Comparison of ENCODE assay signal across 13 cellular contexts in the genomic region with DNA sequence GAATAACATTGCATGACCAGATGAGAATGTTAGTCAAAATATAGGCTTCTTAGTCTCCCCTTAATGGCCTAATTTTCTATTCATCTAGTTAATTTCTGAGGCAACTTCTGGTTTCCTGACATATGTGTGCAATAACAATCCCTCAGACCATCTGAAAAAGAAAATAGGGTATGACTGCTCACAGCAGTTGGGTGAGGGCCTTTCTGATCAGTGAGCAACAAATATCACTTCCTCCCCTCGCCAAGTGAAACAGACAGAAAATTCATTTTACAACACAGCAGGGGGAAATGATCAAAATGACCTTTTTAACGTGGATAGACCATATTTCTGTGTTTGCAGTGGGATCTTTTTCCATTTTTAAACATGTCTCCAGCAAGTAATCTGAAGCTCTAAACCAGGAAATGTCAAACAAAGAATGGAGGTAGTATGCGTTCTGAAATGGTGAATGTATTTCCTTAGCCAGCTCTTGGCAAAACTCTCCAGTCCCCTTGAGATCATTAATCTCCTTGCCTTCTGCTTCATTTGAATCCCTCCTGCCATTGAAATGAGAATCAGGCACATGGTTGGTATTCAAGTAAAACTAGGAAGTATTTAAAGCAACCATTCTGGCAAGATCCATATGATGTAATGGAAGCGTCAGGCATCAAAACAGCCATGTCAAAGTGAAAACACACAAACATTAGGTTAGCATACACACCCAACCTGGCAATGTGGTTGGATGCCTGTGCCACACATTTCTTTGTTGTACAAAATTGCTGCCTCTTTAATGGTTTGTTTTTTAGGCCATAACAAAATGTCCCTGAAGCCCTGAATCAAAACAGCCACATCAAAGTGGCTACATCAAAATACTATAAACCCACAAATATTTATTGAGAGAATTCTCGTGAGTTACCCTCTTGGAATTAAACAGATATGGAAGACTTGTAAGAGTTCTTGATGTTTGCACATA.
DNase-seq lines count a peak whose midpoint lies in the region; ATAC-seq and TF ChIP-seq lines count a peak whose summit lies in the region.
"Had no signal": no experiment of that assay in that cellular context is flagged by ENCODE, and none has a peak within 500 bp of the region (broad histone marks: within the 10 kb centered on the region; RNA-seq: fewer than 3 reads in every experiment).

No MANE protein-coding gene starts in this region.

- no peaks in the 10 kb centered on the region for H3K36me3 Mint-ChIP-seq in CD4-positive, alpha-beta memory T cell

- peaks cover 24% of the 10 kb centered on the region for H3K4me1 ChIP-seq in CD4-positive, alpha-beta memory T cell (ENCODE audit: insufficient read depth, low read length)
- H3K4me1 ChIP-seq in sigmoid colon, result no peaks in the 10 kb centered on the region

- no peaks in the 10 kb centered on the region for H3K36me3 ChIP-seq in CD4-positive, alpha-beta memory T cell (ENCODE audit: insufficient read depth, low read length)
- no peaks in the 10 kb centered on the region for H3K36me3 ChIP-seq in sigmoid colon
- H3K36me3 ChIP-seq: left ventricle myocardium inferior had no signal

- WGBS in sigmoid colon, 2 donors, result 61 to 73% methylated on average over 5 of the region's 5 CpGs

- no peaks in the 10 kb centered on the region for H3K9me3 ChIP-seq in CD4-positive, alpha-beta memory T cell (ENCODE audit: control insufficient read depth in 1 of 2, low read length in 2 of 2)
- no peaks in the 10 kb centered on the region for H3K9me3 ChIP-seq in sigmoid colon
- H3K9me3 ChIP-seq: left ventricle myocardium inferior had no signal

- no peaks in the 10 kb centered on the region for H3K27me3 ChIP-seq in CD4-positive, alpha-beta memory T cell (ENCODE audit: insufficient read depth, low read length)
- no peaks in the 10 kb centered on the region for H3K27me3 ChIP-seq in sigmoid colon

- peak in 4 of 5 donors; percentile 14 to 51 (median 24) for DNase-seq in CD4-positive, alpha-beta memory T cell
- peak; percentile 47 for DNase-seq in NOMO-1 treated with DMSO at 0.1 percent for 48 hours (lab: John Stamatoyannopoulos, UW; ENCODE audit: unreplicated experiment)
- peak; percentile 15 for DNase-seq in iris pigment epithelial cell (ENCODE audit: low read depth)
- no peak for DNase-seq in NCI-H2107 (lab: John Stamatoyannopoulos, UW)
- DNase-seq in sigmoid colon, result no peak
- DNase-seq in DMS153 treated with DMSO at 0.1 percent for 48 hours (lab: John Stamatoyannopoulos, UW; ENCODE audit: unreplicated experiment), result no peak
- DNase-seq: activated T-cell treated with anti-CD3 and anti-CD28 coated beads, Interleukin-2, amount 50 U/mL, for 24 hours; left ventricle myocardium inferior; NCI-H1417 treated with DMSO at 0.1 percent for 48 hours had no signal

- H3K4me1 Mint-ChIP-seq in CD4-positive, alpha-beta memory T cell, result peaks cover 21 to 36% (median 28%) of the 10 kb centered on the region in 4 donors

- peak overlapping the region in 6 of 7 donors; percentile 0 to 87 (median 60) for H3K27ac Mint-ChIP-seq in CD4-positive, alpha-beta memory T cell
- H3K27ac Mint-ChIP-seq: activated T-cell treated with anti-CD3 and anti-CD28 coated beads, Interleukin-2, amount 50 U/mL, for 24 hours had no signal

- H3K4me3 Mint-ChIP-seq in CD4-positive, alpha-beta memory T cell, result peak overlapping the region in 6 of 8 donors; percentile 23 to 33 (median 29)
- H3K4me3 Mint-ChIP-seq: activated T-cell treated with anti-CD3 and anti-CD28 coated beads, Interleukin-2, amount 50 U/mL, for 24 hours had no signal

- intact Hi-C loops in CD4-positive, alpha-beta memory T cell (cut with micrococcal nuclease), result no loop called here
- intact Hi-C loops in sigmoid colon (cut with DNase I), result no loop called here

- no peak for TF ChIP-seq EP300 in sigmoid colon (IDR thresholded peaks at IDR 0.05)

- no peaks in the 10 kb centered on the region for H3K27me3 Mint-ChIP-seq in CD4-positive, alpha-beta memory T cell
- H3K27me3 Mint-ChIP-seq: activated T-cell treated with anti-CD3 and anti-CD28 coated beads, Interleukin-2, amount 50 U/mL, for 24 hours had no signal

- CTCF ChIA-PET in CD4-positive, alpha-beta memory T cell (lab: Charles Lee; ENCODE audit: partially characterized antibody), result interaction anchor here (0.8 to 1.9 kb wide), 4 partner anchors 13 to 80 kb away, joined by 3 to 15 read pairs (median 3); no protein-coding TSS in a partner anchor

- ATAC-seq in GM21529 (IDR thresholded peaks at IDR 0.05; ENCODE audit: unreplicated experiment) (peak; percentile 75), GM18907 (IDR thresholded peaks at IDR 0.05; ENCODE audit: unreplicated experiment) (no peak)
- ATAC-seq: HCT116, Panc1 had no signal

- H3K4me3 ChIP-seq in CD4-positive, alpha-beta memory T cell (ENCODE audit: low read length in 2 of 2), result no peak overlapping the region
- no peak overlapping the region for H3K4me3 ChIP-seq in sigmoid colon
- H3K4me3 ChIP-seq: left ventricle myocardium inferior had no signal

- TF ChIP-seq CTCF in sigmoid colon (IDR thresholded peaks at IDR 0.05), result no peak

- POLR2A ChIA-PET in CD4-positive, alpha-beta memory T cell (lab: Charles Lee; ENCODE audit: partially characterized antibody), result interaction anchor here (0.6 to 1.7 kb wide), 8 partner anchors 9 to 62 kb away, joined by 3 to 5 read pairs (median 3); no protein-coding TSS in a partner anchor

- no peak overlapping the region for H3K27ac ChIP-seq in CD4-positive, alpha-beta memory T cell (ENCODE audit: low read depth, low read length)
- no peak overlapping the region for H3K27ac ChIP-seq in sigmoid colon
- H3K27ac ChIP-seq: left ventricle myocardium inferior had no signal

- peaks cover 0 to 2% (median 0%) of the 10 kb centered on the region in 8 donors for H3K9me3 Mint-ChIP-seq in CD4-positive, alpha-beta memory T cell
- H3K9me3 Mint-ChIP-seq: activated T-cell treated with anti-CD3 and anti-CD28 coated beads, Interleukin-2, amount 50 U/mL, for 24 hours had no signal

- no peak for TF ChIP-seq POLR2A in sigmoid colon (IDR thresholded peaks at IDR 0.05)

Comparison
In these comparisons a context has a peak if more than half of its experiments do, and no peak if none do; other contexts are left out.
1. DNase-seq: peak in CD4-positive, alpha-beta memory T cell (4 of 5), NOMO-1 treated with DMSO at 0.1 percent for 48 hours (single experiment) and iris pigment epithelial cell (single experiment); none in NCI-H2107 (single experiment), sigmoid colon (single experiment) and DMS153 treated with DMSO at 0.1 percent for 48 hours (single experiment).